ENCODE assay signal across 3 cellular contexts in genomic region chr3:47035645-47036044, GRCh38.
TF ChIP-seq lines count a peak whose summit lies in the region.

No MANE protein-coding gene starts in this region.

TF ChIP-seq in IMR-90, 13 proteins besides CTCF, POLR2A, EP300 and RAD21:
- TF ChIP-seq NFE2L2 (IDR thresholded peaks at IDR 0.05; ENCODE audit: low read depth, low read length) (no peak), MXI1 (IDR thresholded peaks at IDR 0.05; ENCODE audit: borderline replicate concordance, low read depth, low read length) (0 out of 2 replicates have a peak, but pooled peaks have one; percentile 19)
TF ChIP-seq in IMR-90: peak in this region for 1.

TF ChIP-seq in K562, 482 proteins besides CTCF, POLR2A, EP300 and RAD21:
- TF ChIP-seq MEIS2 (IDR thresholded peaks at IDR 0.05; ENCODE audit: partially characterized antibody) (peak; percentile 12), MEF2D (tag; conservative IDR thresholded peaks at IDR 0.05; ENCODE audit: low read depth) (no peak), FOXA3 (CRISPR knock-in tag; conservative IDR thresholded peaks at IDR 0.05 in 1 of 2, IDR thresholded peaks at IDR 0.05 in 1 of 2) (0 out of 4 replicates have a peak, but pooled peaks of 1 of the 2 experiments have one; percentile 27), MTF1 (CRISPR knock-in tag; IDR thresholded peaks at IDR 0.05; ENCODE audit: borderline replicate concordance) (no peak), HIVEP1 (CRISPR knock-in tag; IDR thresholded peaks at IDR 0.05) (no peak)

TF ChIP-seq in HepG2, 621 proteins besides CTCF, POLR2A, EP300 and RAD21 (continues in another document):
- TF ChIP-seq NCOR1 (IDR thresholded peaks at IDR 0.05; ENCODE audit: borderline replicate concordance, low read length): peak; percentile 67; the same call in 1 of the 2 replicates
- TF ChIP-seq ZFYVE20 (CRISPR knock-in tag; IDR thresholded peaks at IDR 0.05; ENCODE audit: borderline replicate concordance, low read depth): no peak
- no peak for TF ChIP-seq TOPORS (CRISPR knock-in tag; IDR thresholded peaks at IDR 0.05)
- no peak for TF ChIP-seq ZNF234 (CRISPR knock-in tag; conservative IDR thresholded peaks at IDR 0.05)
- TF ChIP-seq ZNF691 (CRISPR knock-in tag; IDR thresholded peaks at IDR 0.05; ENCODE audit: borderline replicate concordance, low read depth): no peak
- TF ChIP-seq ZNF530 (CRISPR knock-in tag; IDR thresholded peaks at IDR 0.05; ENCODE audit: low read depth): no peak
- no peak for TF ChIP-seq FOSL1 (CRISPR knock-in tag; IDR thresholded peaks at IDR 0.05; ENCODE audit: borderline replicate concordance)
- no peak for TF ChIP-seq MTA3 (CRISPR knock-in tag; IDR thresholded peaks at IDR 0.05)
- TF ChIP-seq ELK4 (CRISPR knock-in tag; IDR thresholded peaks at IDR 0.05; ENCODE audit: borderline replicate concordance): no peak
- no peak for TF ChIP-seq ARID3A (IDR thresholded peaks at IDR 0.05; ENCODE audit: low read depth, low read length)
- no peak for TF ChIP-seq KDM4B (CRISPR knock-in tag; IDR thresholded peaks at IDR 0.05)
- no peak for TF ChIP-seq ELF4 (CRISPR knock-in tag; IDR thresholded peaks at IDR 0.05; ENCODE audit: borderline replicate concordance)
- no peak for TF ChIP-seq MTF1 (CRISPR knock-in tag; IDR thresholded peaks at IDR 0.05)
- no peak for TF ChIP-seq NCOA5 (CRISPR knock-in tag; IDR thresholded peaks at IDR 0.05)
- no peak for TF ChIP-seq ZNF589 (CRISPR knock-in tag; conservative IDR thresholded peaks at IDR 0.05)
- TF ChIP-seq RARA (CRISPR knock-in tag; IDR thresholded peaks at IDR 0.05): no peak
- no peak for TF ChIP-seq BCL3 (CRISPR knock-in tag; IDR thresholded peaks at IDR 0.05)
- no peak for TF ChIP-seq HNRNPLL (IDR thresholded peaks at IDR 0.05; ENCODE audit: low read depth, low read length, poor library complexity, severe bottlenecking)
- TF ChIP-seq SMARCE1 (IDR thresholded peaks at IDR 0.05; ENCODE audit: borderline replicate concordance): no peak
- TF ChIP-seq ZSCAN9 (CRISPR knock-in tag; IDR thresholded peaks at IDR 0.05; ENCODE audit: borderline replicate concordance): no peak
- no peak for TF ChIP-seq DDIT3 (CRISPR knock-in tag; IDR thresholded peaks at IDR 0.05)
- TF ChIP-seq NAIF1 (CRISPR knock-in tag; IDR thresholded peaks at IDR 0.05; ENCODE audit: borderline replicate concordance): no peak
- TF ChIP-seq RCOR2 (CRISPR knock-in tag; IDR thresholded peaks at IDR 0.05): no peak
- peak; percentile 54 for TF ChIP-seq PITX1 (CRISPR knock-in tag; IDR thresholded peaks at IDR 0.05)
- no peak for TF ChIP-seq ZNF33A (CRISPR knock-in tag; IDR thresholded peaks at IDR 0.05; ENCODE audit: borderline replicate concordance)
- TF ChIP-seq FOXC1 (CRISPR knock-in tag; IDR thresholded peaks at IDR 0.05; ENCODE audit: borderline replicate concordance): no peak
- TF ChIP-seq ZMYM3 (CRISPR knock-in tag; IDR thresholded peaks at IDR 0.05): no peak
- TF ChIP-seq FOXP1 (IDR thresholded peaks at IDR 0.05): no peak
- TF ChIP-seq FOXP1 (CRISPR knock-in tag; IDR thresholded peaks at IDR 0.05): 0 out of 2 replicates have a peak, but pooled peaks have one; percentile 7
- no peak for TF ChIP-seq ARHGAP35 (CRISPR knock-in tag; IDR thresholded peaks at IDR 0.05; ENCODE audit: borderline replicate concordance)
- TF ChIP-seq HDAC1 (CRISPR knock-in tag; IDR thresholded peaks at IDR 0.05): no peak
- TF ChIP-seq ZNF225 (CRISPR knock-in tag; IDR thresholded peaks at IDR 0.05): no peak
- no peak for TF ChIP-seq ZNF101 (CRISPR knock-in tag; IDR thresholded peaks at IDR 0.05; ENCODE audit: borderline replicate concordance, low read depth)
- TF ChIP-seq ZNF775 (CRISPR knock-in tag; IDR thresholded peaks at IDR 0.05; ENCODE audit: borderline replicate concordance): no peak
- TF ChIP-seq ZNF687 (CRISPR knock-in tag; IDR thresholded peaks at IDR 0.05): no peak
- no peak for TF ChIP-seq BRF2 (CRISPR knock-in tag; IDR thresholded peaks at IDR 0.05)
- TF ChIP-seq ZNF549 (CRISPR knock-in tag; IDR thresholded peaks at IDR 0.05): no peak
- TF ChIP-seq SMARCC2 (IDR thresholded peaks at IDR 0.05): no peak
- TF ChIP-seq ZNF317 (CRISPR knock-in tag; IDR thresholded peaks at IDR 0.05): no peak
- no peak for TF ChIP-seq IRX3 (CRISPR knock-in tag; IDR thresholded peaks at IDR 0.05; ENCODE audit: borderline replicate concordance, low read depth)
- TF ChIP-seq ZHX1 (CRISPR knock-in tag; IDR thresholded peaks at IDR 0.05; ENCODE audit: low read depth): no peak
- no peak for TF ChIP-seq ZBTB3 (CRISPR knock-in tag; IDR thresholded peaks at IDR 0.05; ENCODE audit: borderline replicate concordance, low read depth)
- TF ChIP-seq SOX6 (IDR thresholded peaks at IDR 0.05): no peak
- peak; percentile 23; the same call in 1 of the 2 replicates for TF ChIP-seq SOX6 (CRISPR knock-in tag; IDR thresholded peaks at IDR 0.05)
- TF ChIP-seq SUZ12 (IDR thresholded peaks at IDR 0.05; ENCODE audit: low read depth, low read length): no peak
- TF ChIP-seq ZNF256 (CRISPR knock-in tag; conservative IDR thresholded peaks at IDR 0.05): no peak
- TF ChIP-seq SOX13 (IDR thresholded peaks at IDR 0.05): no peak
- TF ChIP-seq SOX13 (CRISPR knock-in tag; conservative IDR thresholded peaks at IDR 0.05 in 1 of 2, IDR thresholded peaks at IDR 0.05 in 1 of 2): peak in 1 of 2 experiments; percentile 26; a peak in 1 of 4 replicates
- peak; percentile 59 for TF ChIP-seq BCL6 (CRISPR knock-in tag; IDR thresholded peaks at IDR 0.05)
- no peak for TF ChIP-seq ZNF343 (CRISPR knock-in tag; IDR thresholded peaks at IDR 0.05)
- TF ChIP-seq BHLHE40 (IDR thresholded peaks at IDR 0.05; ENCODE audit: low read length): no peak
- no peak for TF ChIP-seq FOXM1 (CRISPR knock-in tag; IDR thresholded peaks at IDR 0.05)
- TF ChIP-seq ETV5 (CRISPR knock-in tag; IDR thresholded peaks at IDR 0.05; ENCODE audit: borderline replicate concordance): no peak
- TF ChIP-seq ETS1 (CRISPR knock-in tag; IDR thresholded peaks at IDR 0.05): no peak
- no peak for TF ChIP-seq NCOA2 (CRISPR knock-in tag; IDR thresholded peaks at IDR 0.05)
- TF ChIP-seq SCMH1 (CRISPR knock-in tag; IDR thresholded peaks at IDR 0.05; ENCODE audit: borderline replicate concordance): no peak
- no peak for TF ChIP-seq TSC22D2 (CRISPR knock-in tag; IDR thresholded peaks at IDR 0.05; ENCODE audit: borderline replicate concordance)
- no peak for TF ChIP-seq NPAS2 (CRISPR knock-in tag; IDR thresholded peaks at IDR 0.05; ENCODE audit: borderline replicate concordance)
